Comparison of ENCODE assay signal across 8 cellular contexts in genomic region chr2:148020358-148021058, GRCh38. TPM values are rescaled to one million over a fixed set of nuclear protein-coding genes. Genes with fewer than 3 reads are reported as not detected.
DNase-seq lines count a peak whose midpoint lies in the region; ATAC-seq, FAIRE-seq and TF ChIP-seq lines count a peak whose summit lies in the region.

Gene ORC4, minus strand, starts transcription at chr2:148020737. Its CDS starts 44,779 bp downstream, at chr2:147975958.

- H3K27me3 ChIP-seq in astrocyte (ENCODE audit: insufficient read depth, low read length) = no peaks in the 10 kb centered on the region
- H3K27me3 ChIP-seq in rectal smooth muscle tissue (ENCODE audit: control insufficient read depth, insufficient read depth, low read length) = no peaks in the 10 kb centered on the region
- H3K27me3 ChIP-seq in aorta (ENCODE audit: control insufficient read depth in 1 of 2, insufficient read depth in 2 of 2, low read length in 1 of 2) = no peaks in the 10 kb centered on the region

- no peaks in the 10 kb centered on the region for H3K36me3 Mint-ChIP-seq in astrocyte (ENCODE audit: low read depth, unreplicated experiment)

- H3K79me2 ChIP-seq in astrocyte (ENCODE audit: insufficient read depth, low read length) = peaks cover 95% of the 10 kb centered on the region

- TF ChIP-seq CTCF in astrocyte (IDR thresholded peaks at IDR 0.05; ENCODE audit: insufficient read depth, low read depth, low read length) = peak; percentile 25

- H3K4me3 ChIP-seq in astrocyte (ENCODE audit: insufficient read depth, low read depth, low read length) (peak within 1 kb of the TSS; percentile 96), rectal smooth muscle tissue (ENCODE audit: low read length) (peak within 1 kb of the TSS; percentile 100), aorta (ENCODE audit: low read length in 2 of 2) (peak within 1 kb of the TSS; percentile 46 to 69)

- intact Hi-C loops in aorta (cut with DNase I) = no loop called here

- H3K9me3 ChIP-seq in astrocyte (ENCODE audit: insufficient read depth, low read depth, low read length) = no peaks in the 10 kb centered on the region
- H3K9me3 ChIP-seq in aorta (ENCODE audit: control insufficient read depth, low read length) = no peaks in the 10 kb centered on the region

- H3K27ac ChIP-seq in astrocyte (ENCODE audit: low read depth, low read length) = peak within 1 kb of the TSS; percentile 90
- H3K27ac ChIP-seq in rectal smooth muscle tissue (ENCODE audit: low read depth, low read length) = peak within 1 kb of the TSS; percentile 96
- H3K27ac ChIP-seq in aorta (ENCODE audit: low read depth in 1 of 2, low read length in 2 of 2) = peak within 1 kb of the TSS; percentile 63 to 87

- FAIRE-seq in GM18507 (lab: Jason Lieb, UNC) (peak; percentile 100), astrocyte (lab: Jason Lieb, UNC) (peak; percentile 29)

- peak within 1 kb of the TSS; percentile 99 for H2AFZ ChIP-seq in astrocyte (ENCODE audit: low read depth, low read length)

- H3K4me2 ChIP-seq in astrocyte (ENCODE audit: low read length) = peak within 1 kb of the TSS; percentile 95

- peak within 1 kb of the TSS; percentile 89 for H3K27ac Mint-ChIP-seq in astrocyte (ENCODE audit: unreplicated experiment)

- H3K4me1 ChIP-seq in astrocyte (ENCODE audit: insufficient read depth, low read length) = peaks cover 8% of the 10 kb centered on the region
- peaks cover 15% of the 10 kb centered on the region for H3K4me1 ChIP-seq in rectal smooth muscle tissue (ENCODE audit: control insufficient read depth, insufficient read depth, low read length)
- H3K4me1 ChIP-seq in aorta (ENCODE audit: control insufficient read depth in 1 of 2, insufficient read depth in 2 of 2, low read length in 2 of 2) = no peaks in the 10 kb centered on the region

- H3K9ac ChIP-seq in astrocyte (ENCODE audit: low read length) (peak within 1 kb of the TSS; percentile 96), rectal smooth muscle tissue (ENCODE audit: low read length) (peak within 1 kb of the TSS; percentile 97)

- H3K4me1 Mint-ChIP-seq in astrocyte (ENCODE audit: low read depth, unreplicated experiment) = peaks cover 17% of the 10 kb centered on the region

- H4K20me1 ChIP-seq in astrocyte (ENCODE audit: insufficient read depth, low read length) = peaks cover 29% of the 10 kb centered on the region

- DNase-seq in GM18507 (ENCODE audit: extremely low spot score, insufficient read length, low read depth) (peak; percentile 79), NCI-H2029 (lab: John Stamatoyannopoulos, UW) (peak; percentile 99), T-helper 22 cell (ENCODE audit: low read depth) (peak; percentile 96), astrocyte (ENCODE audit: low read depth) (peak; percentile 98), hepatic stellate cell (ENCODE audit: low spot score) (peak; percentile 92), aorta (peak; percentile 99)

- 0 to 1% methylated on average over 42 to 45 of the region's 45 CpGs for WGBS in aorta, 2 donors

- no peaks in the 10 kb centered on the region for H3K9me3 Mint-ChIP-seq in astrocyte (ENCODE audit: unreplicated experiment)

- no peaks in the 10 kb centered on the region for H3K36me3 ChIP-seq in astrocyte (ENCODE audit: insufficient read depth, low read length)
- peaks cover 2% of the 10 kb centered on the region for H3K36me3 ChIP-seq in rectal smooth muscle tissue (ENCODE audit: control insufficient read depth, insufficient read depth, low read length)
- H3K36me3 ChIP-seq in aorta (ENCODE audit: control insufficient read depth in 1 of 2, insufficient read depth in 2 of 2, low read length in 1 of 2) = no peaks in the 10 kb centered on the region

- ATAC-seq in HG02981 (IDR thresholded peaks at IDR 0.05; ENCODE audit: unreplicated experiment) (peak; percentile 84), aorta (ENCODE audit: low FRiP score) (peak; percentile 99)

- no peaks in the 10 kb centered on the region for H3K27me3 Mint-ChIP-seq in astrocyte (ENCODE audit: low read depth, unreplicated experiment)

- H3K4me3 Mint-ChIP-seq in astrocyte (ENCODE audit: unreplicated experiment) = peak within 1 kb of the TSS; percentile 100

RNA-seq across cellular contexts. Expression of gene ORC4, which starts in this region (rescaled TPM):
- total RNA-seq in astrocyte (39.3 and 43.8 TPM in 2 replicates), aorta (10 to 100 TPM; 34.9 to 44.6 TPM)
- 10 to 100 TPM in 1 of 2 donors, 1 to 10 TPM in 1; 3.6 to 16.2 TPM for polyA plus RNA-seq in aorta

Comparison
In these comparisons a context has a peak if more than half of its experiments do, and no peak if none do; other contexts are left out.
1. Peak in every context shown above with its lines: DNase-seq, ATAC-seq, H3K4me3 ChIP-seq and H3K27ac ChIP-seq.